17 cellular contexts compared by ENCODE assay signal in the genomic region with DNA sequence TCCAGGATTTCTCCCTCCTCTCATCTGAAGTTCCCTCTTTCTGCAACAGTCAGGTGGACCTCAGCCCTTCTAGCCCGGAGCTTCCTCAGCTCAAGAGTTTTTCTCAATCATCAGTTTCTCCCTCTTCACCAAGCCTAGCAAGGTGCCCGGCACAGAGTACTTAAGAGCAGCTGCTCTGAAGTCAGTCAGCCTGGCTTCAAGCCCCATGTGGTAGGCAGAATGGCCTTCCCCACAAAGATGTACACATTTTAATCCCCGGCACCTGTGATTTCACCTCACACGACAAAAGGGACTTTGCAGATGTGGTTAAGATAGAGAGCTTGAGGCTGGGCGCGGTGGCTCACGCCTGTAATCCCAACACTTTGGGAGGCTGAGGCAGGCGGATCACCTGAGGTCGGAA. TPM values are rescaled to one million over a fixed set of nuclear protein-coding genes. Genes with fewer than 3 reads are reported as not detected.
"Had no signal": no experiment of that assay in that cellular context is flagged by ENCODE, and none has a peak within 500 bp of the region (broad histone marks: within the 10 kb centered on the region; RNA-seq: fewer than 3 reads in every experiment).

No MANE protein-coding gene starts in this region.

- H3K9me3 ChIP-seq: heart left ventricle, spleen, transverse colon had no signal

- H3K27ac Mint-ChIP-seq: activated naive CD4-positive, alpha-beta T cell treated with anti-CD3 and anti-CD28 coated beads, Interleukin-2, amount 10 ng/mL, durations not matched to agents 7 days and 5 days; activated naive CD8-positive, alpha-beta T cell treated with anti-CD3 and anti-CD28 coated beads, Interleukin-2, amount 50 U/mL, for 24 hours; immature natural killer cell; memory B cell; naive thymus-derived CD4-positive, alpha-beta T cell; T-helper 2 cell treated with Interferon-gamma antibody and Interleukin-4, amounts not matched to agents 5 μg/mL and 100 μg/mL, for 36 hours had no signal

- H3K36me3 ChIP-seq: heart left ventricle, spleen, transverse colon had no signal

- H3K36me3 Mint-ChIP-seq: activated naive CD4-positive, alpha-beta T cell treated with anti-CD3 and anti-CD28 coated beads, Interleukin-2, amount 10 ng/mL, durations not matched to agents 7 days and 5 days; immature natural killer cell; memory B cell had no signal

- H3K4me3 ChIP-seq: heart left ventricle, spleen, transverse colon had no signal

- H3K9me3 Mint-ChIP-seq: activated naive CD8-positive, alpha-beta T cell treated with anti-CD3 and anti-CD28 coated beads, Interleukin-2, amount 50 U/mL, for 24 hours; immature natural killer cell; memory B cell; naive thymus-derived CD4-positive, alpha-beta T cell; T-helper 2 cell treated with Interferon-gamma antibody and Interleukin-4, amounts not matched to agents 5 μg/mL and 100 μg/mL, for 36 hours had no signal

- DNase-seq: activated gamma-delta T cell had no signal

- H3K4me3 Mint-ChIP-seq: activated naive CD4-positive, alpha-beta T cell treated with anti-CD3 and anti-CD28 coated beads, Interleukin-2, amount 10 ng/mL, durations not matched to agents 7 days and 5 days; activated naive CD8-positive, alpha-beta T cell treated with anti-CD3 and anti-CD28 coated beads, Interleukin-2, amount 50 U/mL, for 24 hours; memory B cell; T-helper 2 cell treated with Interferon-gamma antibody and Interleukin-4, amounts not matched to agents 5 μg/mL and 100 μg/mL, for 36 hours had no signal

- H3K27ac ChIP-seq: heart left ventricle, spleen, transverse colon had no signal

RNA-seq across cellular contexts. Expression of a gene that starts 15.1 kb away (rescaled TPM):
- total RNA-seq: endothelial cell of umbilical vein; fibroblast of lung; fibroblast of villous mesenchyme; heart left ventricle; kidney epithelial cell; lower leg skin; naive thymus-derived CD4-positive, alpha-beta T cell; occipital lobe; spleen; temporal lobe; transverse colon had no signal

RNA-seq across cellular contexts. Expression of a gene that starts 16.6 kb away (rescaled TPM):
- total RNA-seq: endothelial cell of umbilical vein, fibroblast of villous mesenchyme, heart left ventricle, kidney epithelial cell, occipital lobe, spleen, temporal lobe, transverse colon had no signal

RNA-seq across cellular contexts. Expression of a gene that starts 37.2 kb away (rescaled TPM):
- total RNA-seq: endothelial cell of umbilical vein, fibroblast of villous mesenchyme, occipital lobe, temporal lobe had no signal
